8 cellular contexts compared by ENCODE assay signal in genomic region chr7:151340794-151341356, GRCh38. TPM values are rescaled to one million over a fixed set of nuclear protein-coding genes. Genes with fewer than 3 reads are reported as not detected.
A peak's percentile ranks its signal among the peaks of the same experiment; 100 is the strongest.
DNase-seq lines count a peak whose midpoint lies in the region; FAIRE-seq and TF ChIP-seq lines count a peak whose summit lies in the region.

No MANE protein-coding gene starts in this region.

- peak overlapping the region; percentile 93 for H3K27ac Mint-ChIP-seq in T-helper 1 cell treated with Interleukin-12 subunit alpha and Interleukin-12 subunit beta and Interleukin-4 antibody, amounts not matched to agents 30 μg/mL and 1 μg/mL, for 36 hours

- FAIRE-seq in keratinocyte (lab: Jason Lieb, UNC): no peak

- no peak for TF ChIP-seq POLR2A in suprapubic skin (IDR thresholded peaks at IDR 0.05)

- DNase-seq in T-helper 1 cell (no peak), keratinocyte (ENCODE audit: low read depth, low spot score) (no peak), suprapubic skin (ENCODE audit: low spot score in 2 of 2) (no peak), iPS-NIHi7 (ENCODE audit: extremely low spot score) (no peak), NCI-H1092 (lab: John Stamatoyannopoulos, UW) (no peak)
- no peak for DNase-seq in effector CD8-positive, alpha-beta T cell (lab: John Stamatoyannopoulos, UW)

- H3K4me1 Mint-ChIP-seq in T-helper 1 cell treated with Interleukin-12 subunit alpha and Interleukin-12 subunit beta and Interleukin-4 antibody, amounts not matched to agents 30 μg/mL and 1 μg/mL, for 36 hours (ENCODE audit: low read depth): peaks cover 27% of the 10 kb centered on the region

- no peaks in the 10 kb centered on the region for H3K9me3 ChIP-seq in keratinocyte (ENCODE audit: control insufficient read depth, low read depth, low read length)
- H3K9me3 ChIP-seq in suprapubic skin: no peaks in the 10 kb centered on the region

- peaks cover 3% of the 10 kb centered on the region for H3K4me1 ChIP-seq in keratinocyte (ENCODE audit: control insufficient read depth, extremely low read depth, insufficient read depth, low read length)
- H3K4me1 ChIP-seq in suprapubic skin: peaks cover 17% of the 10 kb centered on the region

- no peaks in the 10 kb centered on the region for H3K27me3 Mint-ChIP-seq in T-helper 1 cell treated with Interleukin-12 subunit alpha and Interleukin-12 subunit beta and Interleukin-4 antibody, amounts not matched to agents 30 μg/mL and 1 μg/mL, for 36 hours (ENCODE audit: low read depth)

- peaks cover 5% of the 10 kb centered on the region for H3K9me3 Mint-ChIP-seq in T-helper 1 cell treated with Interleukin-12 subunit alpha and Interleukin-12 subunit beta and Interleukin-4 antibody, amounts not matched to agents 30 μg/mL and 1 μg/mL, for 36 hours

- H3K27me3 ChIP-seq in keratinocyte (ENCODE audit: control insufficient read depth, extremely low read depth, insufficient read depth, low read length) (no peaks in the 10 kb centered on the region), suprapubic skin (no peaks in the 10 kb centered on the region)

- peak overlapping the region; percentile 61 for H3K4me3 Mint-ChIP-seq in T-helper 1 cell treated with Interleukin-12 subunit alpha and Interleukin-12 subunit beta and Interleukin-4 antibody, amounts not matched to agents 30 μg/mL and 1 μg/mL, for 36 hours

- H3K9me1 ChIP-seq in keratinocyte (ENCODE audit: control insufficient read depth, extremely low read depth, insufficient read depth, low read length): no peaks in the 10 kb centered on the region

- no peaks in the 10 kb centered on the region for H4K20me1 ChIP-seq in keratinocyte (ENCODE audit: control insufficient read depth, extremely low read depth, insufficient read depth, low read length)

- peak overlapping the region; percentile 85 for H2AFZ ChIP-seq in keratinocyte (ENCODE audit: control insufficient read depth, low read length)

- no peak for TF ChIP-seq CTCF in keratinocyte (optimal IDR thresholded peaks at IDR 0.05 in 1 of 3, IDR thresholded peaks at IDR 0.05 in 1 of 3, conservative IDR thresholded peaks at IDR 0.05 in 1 of 3; ENCODE audit: extremely low read depth in 1 of 3, insufficient read depth in 2 of 3, low read length in 3 of 3)
- TF ChIP-seq CTCF in suprapubic skin (IDR thresholded peaks at IDR 0.05): no peak

- peak overlapping the region in 2 of 3 experiments; percentile 18 to 43 for H3K4me3 ChIP-seq in keratinocyte (ENCODE audit: control insufficient read depth in 2 of 3, extremely low read depth in 1 of 3, insufficient read depth in 2 of 3, low read depth in 1 of 3, low read length in 3 of 3)
- H3K4me3 ChIP-seq in suprapubic skin: peak overlapping the region; percentile 92

- TF ChIP-seq EP300 in suprapubic skin (IDR thresholded peaks at IDR 0.05): no peak

- H3K4me2 ChIP-seq in keratinocyte (ENCODE audit: control insufficient read depth, extremely low read depth, insufficient read depth, low read depth, low read length): peak overlapping the region; percentile 76

- whole genome bisulfite sequencing in suprapubic skin: 49% methylated on average over 12 of the region's 12 CpGs

- dilution Hi-C loops in keratinocyte (cut with MboI; ENCODE audit: extremely low pct_ligation_motif_present, low sequenced_read_pairs): no loop called here

- H3K36me3 ChIP-seq in keratinocyte (ENCODE audit: control insufficient read depth in 2 of 2, extremely low read depth in 1 of 2, insufficient read depth in 2 of 2, low read length in 2 of 2) (peaks cover 0 to 1% of the 10 kb centered on the region in 2 experiments), suprapubic skin (peaks cover 4% of the 10 kb centered on the region)

- peaks cover 11% of the 10 kb centered on the region for H3K36me3 Mint-ChIP-seq in T-helper 1 cell treated with Interleukin-12 subunit alpha and Interleukin-12 subunit beta and Interleukin-4 antibody, amounts not matched to agents 30 μg/mL and 1 μg/mL, for 36 hours (ENCODE audit: low read depth)

- peaks cover 13% of the 10 kb centered on the region for H3K79me2 ChIP-seq in keratinocyte (ENCODE audit: control insufficient read depth, insufficient read depth, low read length)

- H3K9ac ChIP-seq in keratinocyte (ENCODE audit: control insufficient read depth, extremely low read depth, insufficient read depth, low read length): no peak overlapping the region

- H3K27ac ChIP-seq in angular gyrus (ENCODE audit: low read depth, low read length) (peak overlapping the region; percentile 22), keratinocyte (ENCODE audit: control insufficient read depth, insufficient read depth, low read length) (peak overlapping the region; percentile 26), suprapubic skin (peak overlapping the region; percentile 89)

RNA-seq across cellular contexts. Expression of gene NUB1, which starts 0.7 kb away (rescaled TPM):
- polyA plus RNA-seq in keratinocyte: 27.0 to 34.6 TPM (median 30.6 TPM) in 3 replicates
- 141 TPM for polyA plus RNA-seq in keratinocyte (2011; ENCODE audit: low read depth)
- polyA plus RNA-seq in keratinocyte (2011; cell fraction: cytosol; rRNA removed): 28.0 and 42.1 TPM in 2 replicates
- 34.8 and 41.7 TPM in 2 replicates for polyA plus RNA-seq in keratinocyte (2011; cell fraction: nucleus; rRNA removed)
- polyA plus RNA-seq in keratinocyte (2012; ENCODE audit: low replicate concordance): 29.9 and 36.0 TPM in 2 replicates
- polyA minus RNA-seq in keratinocyte: 13.9 to 23.4 TPM (median 20.4 TPM) in 3 replicates
- 23.8 TPM for polyA minus RNA-seq in keratinocyte (2011; cell fraction: cytosol; rRNA and poly(A)+ RNA removed)
- 20.4 and 21.5 TPM in 2 replicates for polyA minus RNA-seq in keratinocyte (2011; cell fraction: nucleus; rRNA and poly(A)+ RNA removed)
- total RNA-seq in suprapubic skin: 10 to 100 TPM; 39.3 to 70.8 (median 41.7) TPM

Comparison
In these comparisons a context has a peak if more than half of its experiments do, and no peak if none do; other contexts are left out.
1. H3K27ac ChIP-seq: peak in every context shown above with its lines; median percentile 89 in suprapubic skin; 26 in keratinocyte; 22 in angular gyrus.